ENCODE assay signal across 9 cellular contexts in genomic region chr2:222709191-222709891, GRCh38. TPM values are rescaled to one million over a fixed set of nuclear protein-coding genes. Genes with fewer than 3 reads are reported as not detected.
DNase-seq lines count a peak whose midpoint lies in the region; ATAC-seq, FAIRE-seq and TF ChIP-seq lines count a peak whose summit lies in the region.
"Had no signal": no experiment of that assay in that cellular context is flagged by ENCODE, and none has a peak within 500 bp of the region (broad histone marks: within the 10 kb centered on the region; RNA-seq: fewer than 3 reads in every experiment).

No MANE protein-coding gene starts in this region.

- DNase-seq in GM10266 (ENCODE audit: extremely low spot score) (peak; percentile 28), NCI-H774 (lab: John Stamatoyannopoulos, UW) (peak; percentile 49), cardiac fibroblast (ENCODE audit: low read depth in 2 of 2) (peak; percentile 98 to 99), kidney (peak; percentile 78), substantia nigra (lab: John Stamatoyannopoulos, UW) (peak in 48 of 49 donors; percentile 11 to 85 (median 58)), NCI-H2081 treated with DMSO at 0.1 percent for 48 hours (lab: John Stamatoyannopoulos, UW) (no peak)
- DNase-seq in stimulated activated naive CD4-positive, alpha-beta T cell treated with Interleukin-2 at 50 U/mL for 16 hours (lab: John Stamatoyannopoulos, UW): no peak

- H3K4me3 ChIP-seq in cardiac fibroblast (replicated peaks in 1 of 2; ENCODE audit: low read depth in 2 of 2, low read length in 2 of 2) (peak overlapping the region in 1 of 2 donors; percentile 34), kidney (ENCODE audit: low read length in 2 of 2) (no peak overlapping the region)

- H3K9ac ChIP-seq in kidney (ENCODE audit: low read length in 2 of 2): no peak overlapping the region

- H3K4me1 ChIP-seq in kidney (ENCODE audit: control insufficient read depth in 1 of 2, insufficient read depth in 1 of 2, low read depth in 1 of 2, low read length in 2 of 2): peaks cover 0 to 4% of the 10 kb centered on the region in 2 donors

- FAIRE-seq in kidney (lab: Jason Lieb, UNC): no peak

- no peaks in the 10 kb centered on the region for H3K9me3 ChIP-seq in kidney (ENCODE audit: control insufficient read depth in 1 of 2, low read length in 2 of 2)

- intact Hi-C loops in kidney (cut with DNase I): no loop called here

- peak; percentile 50 for ATAC-seq in HG02610 (IDR thresholded peaks at IDR 0.05; ENCODE audit: unreplicated experiment)

- TF ChIP-seq CTCF in GM10266 (IDR thresholded peaks at IDR 0.05; ENCODE audit: control insufficient read depth, insufficient read depth, low read depth, missing control alignments) (no peak), cardiac fibroblast (IDR thresholded peaks at IDR 0.05; ENCODE audit: low read depth, low read length) (no peak), kidney (IDR thresholded peaks at IDR 0.05; ENCODE audit: borderline replicate concordance, extremely low read depth, insufficient read depth) (no peak)

- no peak overlapping the region for H3K27ac ChIP-seq in kidney (ENCODE audit: low read depth in 2 of 2, low read length in 2 of 2)
- H3K27ac ChIP-seq in substantia nigra (ENCODE audit: low read depth, low read length, poor library complexity, severe bottlenecking): peak overlapping the region; percentile 72

- no peaks in the 10 kb centered on the region for H3K36me3 ChIP-seq in kidney (ENCODE audit: control insufficient read depth in 1 of 2, insufficient read depth in 2 of 2, low read length in 2 of 2)

RNA-seq across cellular contexts. Expression of gene MOGAT1, which starts 37.9 kb away (rescaled TPM):
- not detected for total RNA-seq in kidney
- not detected for polyA plus RNA-seq in kidney (ENCODE audit: insufficient read depth, low read depth, low replicate concordance)
- polyA plus RNA-seq: thymus had no signal

RNA-seq across cellular contexts. Expression of gene FARSB, which starts 53.4 kb away (rescaled TPM):
- total RNA-seq in kidney: 17.1 TPM
- polyA plus RNA-seq in kidney (ENCODE audit: insufficient read depth, low read depth, low replicate concordance): 18.2 TPM

Comparison
In these comparisons a context has a peak if more than half of its experiments do, and no peak if none do; other contexts are left out.
1. DNase-seq: peak in GM10266 (single experiment), NCI-H774 (single experiment), cardiac fibroblast (2 of 2), kidney (single experiment) and substantia nigra (48 of 49); none in NCI-H2081 treated with DMSO at 0.1 percent for 48 hours (single experiment) and stimulated activated naive CD4-positive, alpha-beta T cell treated with Interleukin-2 at 50 U/mL for 16 hours (single experiment).